ENCODE assay signal across 18 cellular contexts in the genomic region with DNA sequence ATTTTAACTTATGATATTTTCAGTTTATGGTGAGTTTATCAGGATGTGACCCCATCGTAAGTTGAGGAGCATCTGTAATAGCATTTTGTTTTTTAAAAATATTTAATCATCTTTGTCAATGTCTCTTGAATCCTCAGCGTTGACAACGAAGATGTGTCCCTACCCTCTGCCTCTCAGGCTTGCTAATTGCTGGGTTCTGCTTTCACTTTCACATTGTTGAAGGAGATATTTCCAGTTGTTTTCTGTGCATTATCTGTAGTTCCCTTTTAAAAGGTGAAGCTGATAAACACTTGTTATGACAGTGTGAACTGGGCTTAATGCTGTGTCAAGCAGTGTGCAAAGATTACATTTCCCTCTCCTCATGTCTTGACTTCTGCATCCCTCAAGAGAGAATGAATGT. TPM values are rescaled to one million over a fixed set of nuclear protein-coding genes. Genes with fewer than 3 reads are reported as not detected.
DNase-seq lines count a peak whose midpoint lies in the region; ATAC-seq, FAIRE-seq and TF ChIP-seq lines count a peak whose summit lies in the region.
"Had no signal": no experiment of that assay in that cellular context is flagged by ENCODE, and none has a peak within 500 bp of the region (broad histone marks: within the 10 kb centered on the region; RNA-seq: fewer than 3 reads in every experiment).

No MANE protein-coding gene starts in this region.

- POLR2A ChIA-PET in CD4-positive, alpha-beta T cell (lab: Charles Lee), result no interaction called here
- POLR2A ChIA-PET in activated CD8-positive, alpha-beta T cell treated with anti-CD3 and anti-CD28 coated beads for 36 hours (lab: Charles Lee), result interaction anchor here (1.0 to 1.1 kb wide), 2 partner anchors 24 to 118 kb away, joined by 3 to 4 read pairs; no protein-coding TSS in a partner anchor

- no peak for ATAC-seq in CD4-positive, alpha-beta T cell (ENCODE audit: poor library complexity)
- no peak for ATAC-seq in activated CD8-positive, alpha-beta T cell treated with anti-CD3 and anti-CD28 coated beads for 36 hours
- peak; percentile 94 for ATAC-seq in memory B cell (ENCODE audit: low read depth)
- ATAC-seq in HG02884 (IDR thresholded peaks at IDR 0.05; ENCODE audit: unreplicated experiment), result no peak
- no peak for ATAC-seq in GM19395 (IDR thresholded peaks at IDR 0.05; ENCODE audit: unreplicated experiment)

- peak; percentile 55 for FAIRE-seq in HTR-8/SVneo (lab: Jason Lieb, UNC)
- FAIRE-seq: frontal cortex had no signal

- CTCF ChIA-PET in CD4-positive, alpha-beta T cell (lab: Charles Lee), result no interaction called here
- CTCF ChIA-PET in activated CD8-positive, alpha-beta T cell treated with anti-CD3 and anti-CD28 coated beads for 36 hours (lab: Charles Lee), result interaction anchor here (0.6 to 2.7 kb wide), 3 partner anchors 25 to 117 kb away, joined by 3 to 7 read pairs (median 3); no protein-coding TSS in a partner anchor

- no peak for TF ChIP-seq CTCF in CD4-positive, alpha-beta T cell (IDR thresholded peaks at IDR 0.05)
- TF ChIP-seq CTCF in activated CD8-positive, alpha-beta T cell treated with anti-CD3 and anti-CD28 coated beads for 36 hours (IDR thresholded peaks at IDR 0.05), result no peak

- peaks cover 73% of the 10 kb centered on the region for H3K36me3 Mint-ChIP-seq in CD4-positive, alpha-beta T cell (ENCODE audit: low read depth)
- H3K36me3 Mint-ChIP-seq in activated CD8-positive, alpha-beta T cell treated with anti-CD3 and anti-CD28 coated beads for 36 hours (ENCODE audit: low read depth), result peaks cover 71% of the 10 kb centered on the region
- peaks cover 21% of the 10 kb centered on the region for H3K36me3 Mint-ChIP-seq in memory B cell

- peak overlapping the region; percentile 59 for H3K27ac Mint-ChIP-seq in CD4-positive, alpha-beta T cell
- peak overlapping the region; percentile 75 for H3K27ac Mint-ChIP-seq in activated CD8-positive, alpha-beta T cell treated with anti-CD3 and anti-CD28 coated beads for 36 hours
- H3K27ac Mint-ChIP-seq in memory B cell, result peak overlapping the region; percentile 87

- DNase-seq in CD4-positive, alpha-beta T cell, result no peak
- DNase-seq in HTR-8/SVneo (ENCODE audit: insufficient read length, low spot score) (no peak), memory B cell (ENCODE audit: low spot score in 2 of 2) (no peak), SK-N-DZ (ENCODE audit: low spot score) (no peak)
- DNase-seq in activated CD8-positive, alpha-beta T cell treated with anti-CD3 and anti-CD28 coated beads for 36 hours, result no peak
- DNase-seq: activated CD8-positive, alpha-beta memory T cell treated with anti-CD3 and anti-CD28 coated beads, Interleukin-2, amount 50 U/mL, for 4 hours; effector CD4-positive, alpha-beta T cell; kidney glomerular epithelial cell; NCI-H1092 treated with DMSO at 0.1 percent for 48 hours; NCI-H446 treated with DMSO at 0.1 percent for 48 hours; RPMI8226; sigmoid colon; substantia nigra; T-helper 9 cell had no signal

- no peak overlapping the region for H3K27ac ChIP-seq in CD4-positive, alpha-beta T cell (ENCODE audit: low read depth, low read length)
- H3K27ac ChIP-seq: sigmoid colon had no signal

- H3K27me3 ChIP-seq in CD4-positive, alpha-beta T cell (ENCODE audit: control insufficient read depth, insufficient read depth, low read length), result no peaks in the 10 kb centered on the region
- H3K27me3 ChIP-seq: sigmoid colon had no signal

- H3K4me3 Mint-ChIP-seq in CD4-positive, alpha-beta T cell, result no peak overlapping the region
- no peak overlapping the region for H3K4me3 Mint-ChIP-seq in activated CD8-positive, alpha-beta T cell treated with anti-CD3 and anti-CD28 coated beads for 36 hours
- H3K4me3 Mint-ChIP-seq in memory B cell, result peak overlapping the region; percentile 0
- H3K4me3 Mint-ChIP-seq: brain had no signal

- H3K4me1 Mint-ChIP-seq in CD4-positive, alpha-beta T cell (ENCODE audit: low read depth), result peaks cover 9% of the 10 kb centered on the region
- H3K4me1 Mint-ChIP-seq in activated CD8-positive, alpha-beta T cell treated with anti-CD3 and anti-CD28 coated beads for 36 hours (ENCODE audit: low read depth), result peaks cover 6% of the 10 kb centered on the region
- peaks cover 14% of the 10 kb centered on the region for H3K4me1 Mint-ChIP-seq in memory B cell

- H3K27me3 Mint-ChIP-seq in CD4-positive, alpha-beta T cell, result no peaks in the 10 kb centered on the region
- no peaks in the 10 kb centered on the region for H3K27me3 Mint-ChIP-seq in activated CD8-positive, alpha-beta T cell treated with anti-CD3 and anti-CD28 coated beads for 36 hours
- no peaks in the 10 kb centered on the region for H3K27me3 Mint-ChIP-seq in memory B cell
- H3K27me3 Mint-ChIP-seq: brain had no signal

- intact Hi-C loops in CD4-positive, alpha-beta T cell (cut with DNase I, micrococcal nuclease), result no loop called here
- intact Hi-C loops in activated CD8-positive, alpha-beta T cell treated with anti-CD3 and anti-CD28 coated beads for 36 hours (cut with micrococcal nuclease), result no loop called here

- no peaks in the 10 kb centered on the region for H3K9me3 Mint-ChIP-seq in CD4-positive, alpha-beta T cell
- no peaks in the 10 kb centered on the region for H3K9me3 Mint-ChIP-seq in activated CD8-positive, alpha-beta T cell treated with anti-CD3 and anti-CD28 coated beads for 36 hours
- H3K9me3 Mint-ChIP-seq in memory B cell, result no peaks in the 10 kb centered on the region
- H3K9me3 Mint-ChIP-seq: brain had no signal

- H3K9me3 ChIP-seq in CD4-positive, alpha-beta T cell (ENCODE audit: control insufficient read depth, low read length), result no peaks in the 10 kb centered on the region
- H3K9me3 ChIP-seq: sigmoid colon had no signal

RNA-seq across cellular contexts. Expression of gene CSE1L, which starts 54.8 kb away (rescaled TPM):
- 10 to 100 TPM; 30.0 to 30.1 TPM for total RNA-seq in CD4-positive, alpha-beta T cell
- 100 to 1,000 TPM; 115 TPM for total RNA-seq in activated CD8-positive, alpha-beta T cell treated with anti-CD3 and anti-CD28 coated beads for 36 hours
- 253 and 258 TPM in 2 replicates for polyA plus RNA-seq in SK-N-DZ (2014; cell fraction: cytosol; rRNA removed)
- 158 and 166 TPM in 2 replicates for polyA plus RNA-seq in SK-N-DZ (2014; cell fraction: nucleus; rRNA removed)
